ENCODE assay signal across 8 cellular contexts in the genomic region with DNA sequence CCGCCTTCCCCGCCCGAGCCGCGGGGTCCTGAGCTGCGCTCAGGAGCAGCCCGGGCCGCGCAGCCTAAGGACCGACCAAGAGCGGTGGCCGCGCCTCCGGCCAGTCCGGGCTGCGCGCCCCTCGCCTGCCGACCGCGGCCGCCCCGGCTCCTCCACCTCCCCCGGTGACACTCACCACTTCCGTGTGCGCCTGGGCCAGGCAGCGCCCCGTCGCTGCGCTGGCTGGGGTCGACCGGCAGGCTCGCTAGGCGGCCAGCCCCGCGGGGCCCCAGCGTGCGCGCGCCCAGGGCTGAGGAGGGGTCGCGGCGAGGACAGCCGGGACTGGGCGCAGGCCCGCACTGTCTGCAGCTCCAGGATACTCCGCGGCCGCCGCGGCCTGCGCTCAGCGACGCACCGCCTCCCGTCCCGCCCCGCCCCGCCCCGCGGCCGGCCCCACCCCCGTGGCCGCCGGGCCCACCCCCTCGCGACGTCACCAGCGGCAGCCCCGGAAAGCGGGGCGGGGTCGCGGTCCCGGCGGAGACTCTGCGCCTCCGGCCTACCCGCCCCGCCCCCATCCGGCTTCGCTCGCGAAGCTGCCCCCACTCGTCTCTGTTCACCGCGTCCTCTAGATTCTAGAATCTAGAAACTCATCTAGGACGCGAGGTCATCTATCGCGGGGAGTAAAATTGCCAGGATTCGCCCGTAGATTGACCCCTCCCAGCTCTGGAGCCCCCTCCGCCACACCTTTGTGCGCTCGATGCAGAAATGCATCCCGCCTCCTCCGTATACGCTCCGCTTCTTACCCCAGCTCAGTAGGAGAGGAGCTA. TPM values are rescaled to one million over a fixed set of nuclear protein-coding genes. Genes with fewer than 3 reads are reported as not detected.
DNase-seq lines count a peak whose midpoint lies in the region; ATAC-seq, FAIRE-seq and TF ChIP-seq lines count a peak whose summit lies in the region.

Gene JAK1, minus strand, starts transcription at position 392 of the 806 bp plus-strand sequence. CDS start 80,285 bp downstream, outside the sequence.

- H3K27me3 Mint-ChIP-seq in astrocyte (ENCODE audit: low read depth, unreplicated experiment): no peaks in the 10 kb centered on the region

- H3K4me1 Mint-ChIP-seq in astrocyte (ENCODE audit: low read depth, unreplicated experiment): peaks cover 4% of the 10 kb centered on the region

- H3K27ac ChIP-seq in astrocyte (ENCODE audit: low read depth, low read length): peak within 1 kb of the TSS; percentile 92
- peak within 1 kb of the TSS; percentile 99 for H3K27ac ChIP-seq in hepatocyte

- H3K4me1 ChIP-seq in astrocyte (ENCODE audit: insufficient read depth, low read length): no peaks in the 10 kb centered on the region
- peaks cover 6% of the 10 kb centered on the region for H3K4me1 ChIP-seq in hepatocyte (ENCODE audit: insufficient read depth)

- H3K27ac Mint-ChIP-seq in astrocyte (ENCODE audit: unreplicated experiment): peak within 1 kb of the TSS; percentile 91

- H3K9me3 ChIP-seq in astrocyte (ENCODE audit: insufficient read depth, low read depth, low read length) (no peaks in the 10 kb centered on the region), hepatocyte (ENCODE audit: low read depth) (no peaks in the 10 kb centered on the region)

- H3K4me2 ChIP-seq in astrocyte (ENCODE audit: low read length): peak within 1 kb of the TSS; percentile 92
- peak within 1 kb of the TSS; percentile 89 for H3K4me2 ChIP-seq in hepatocyte

- no peak for TF ChIP-seq CTCF in astrocyte (IDR thresholded peaks at IDR 0.05; ENCODE audit: insufficient read depth, low read depth, low read length)
- no peak for TF ChIP-seq CTCF in hepatocyte (IDR thresholded peaks at IDR 0.05; ENCODE audit: poor library complexity)
- no peak for TF ChIP-seq CTCF in retinal pigment epithelial cell (conservative IDR thresholded peaks at IDR 0.05; ENCODE audit: low read depth, low read length)

- no peak for FAIRE-seq in astrocyte (lab: Jason Lieb, UNC)

- H3K9me2 ChIP-seq in hepatocyte (replicated peaks; ENCODE audit: insufficient read depth): no peaks in the 10 kb centered on the region

- H3K36me3 ChIP-seq in astrocyte (ENCODE audit: insufficient read depth, low read length) (no peaks in the 10 kb centered on the region), hepatocyte (replicated peaks; ENCODE audit: insufficient read depth, low read depth) (no peaks in the 10 kb centered on the region)

- DNase-seq in NCI-H1694 (lab: John Stamatoyannopoulos, UW) (peak; percentile 56), T-helper 9 cell (peak; percentile 94), astrocyte (ENCODE audit: low read depth) (peak; percentile 46), hepatocyte (ENCODE audit: low spot score) (peak; percentile 96), retinal pigment epithelial cell (ENCODE audit: low read depth) (no peak), OCI-M2 (lab: John Stamatoyannopoulos, UW; ENCODE audit: unreplicated experiment) (no peak)

- H3K9ac ChIP-seq in astrocyte (ENCODE audit: low read length): peak within 1 kb of the TSS; percentile 94

- H4K20me1 ChIP-seq in astrocyte (ENCODE audit: insufficient read depth, low read length): peaks cover 45% of the 10 kb centered on the region
- peaks cover 34% of the 10 kb centered on the region for H4K20me1 ChIP-seq in hepatocyte (ENCODE audit: insufficient read depth, poor library complexity, severe bottlenecking)

- no peaks in the 10 kb centered on the region for H3K36me3 Mint-ChIP-seq in astrocyte (ENCODE audit: low read depth, unreplicated experiment)

- H3K4me3 Mint-ChIP-seq in astrocyte (ENCODE audit: unreplicated experiment): peak within 1 kb of the TSS; percentile 95

- ATAC-seq in GM18505 (IDR thresholded peaks at IDR 0.05; ENCODE audit: unreplicated experiment) (peak; percentile 81), HG02870 (IDR thresholded peaks at IDR 0.05; ENCODE audit: unreplicated experiment) (peak; percentile 76)

- H3K9me3 Mint-ChIP-seq in astrocyte (ENCODE audit: unreplicated experiment): no peaks in the 10 kb centered on the region

- H3K4me3 ChIP-seq in astrocyte (ENCODE audit: insufficient read depth, low read depth, low read length): peak within 1 kb of the TSS; percentile 89
- peak within 1 kb of the TSS; percentile 96 for H3K4me3 ChIP-seq in hepatocyte
- peak within 1 kb of the TSS; percentile 91 for H3K4me3 ChIP-seq in retinal pigment epithelial cell (ENCODE audit: low read length)

- peak; percentile 86 for TF ChIP-seq POLR2A in GM18505 (IDR thresholded peaks at IDR 0.05; ENCODE audit: borderline replicate concordance, extremely low read depth, insufficient read depth, insufficient read length)

- H3K79me2 ChIP-seq in astrocyte (ENCODE audit: insufficient read depth, low read length) (peaks cover 49% of the 10 kb centered on the region), hepatocyte (peaks cover 45% of the 10 kb centered on the region)

- no peaks in the 10 kb centered on the region for H3K27me3 ChIP-seq in astrocyte (ENCODE audit: insufficient read depth, low read length)
- no peaks in the 10 kb centered on the region for H3K27me3 ChIP-seq in hepatocyte

- H2AFZ ChIP-seq in astrocyte (ENCODE audit: low read depth, low read length) (peak within 1 kb of the TSS; percentile 89), hepatocyte (peak within 1 kb of the TSS; percentile 98)

- WGBS in hepatocyte (ENCODE audit: low lambda C conversion rate, missing lambda C conversion rate): under 1% methylated on average over 37 of the region's 100 CpGs

RNA-seq across cellular contexts. Expression of gene JAK1, which starts in this region (rescaled TPM):
- total RNA-seq in astrocyte (80.7 and 87.0 TPM in 2 replicates), hepatocyte (102 and 104 TPM in 2 replicates)
- 60.2 and 63.5 TPM in 2 replicates for polyA plus RNA-seq in hepatocyte

Comparison
In these comparisons a context has a peak if more than half of its experiments do, and no peak if none do; other contexts are left out.
1. DNase-seq: peak in NCI-H1694 (single experiment), T-helper 9 cell (single experiment), astrocyte (single experiment) and hepatocyte (single experiment); none in retinal pigment epithelial cell (single experiment) and OCI-M2 (single experiment).
2. Peak in every context shown above with its lines, with median percentiles within 50 percentile points of each other: H3K4me3 ChIP-seq.